In genomic region chr11:116984589-116984988, GRCh38 we compare ENCODE assay signal across 9 cellular contexts.
DNase-seq lines count a peak whose midpoint lies in the region; ATAC-seq and TF ChIP-seq lines count a peak whose summit lies in the region.
"Had no signal": no experiment of that assay in that cellular context is flagged by ENCODE, and none has a peak within 500 bp of the region (broad histone marks: within the 10 kb centered on the region; RNA-seq: fewer than 3 reads in every experiment).

No MANE protein-coding gene starts in this region.

- no peak overlapping the region for H3K4me3 ChIP-seq in right atrium auricular region
- H3K4me3 ChIP-seq in astrocyte of the cerebellum (ENCODE audit: low read depth, low read length) = no peak overlapping the region
- no peak overlapping the region for H3K4me3 ChIP-seq in vagina

- H3K4me1 ChIP-seq in right atrium auricular region (peaks cover 0 to 42% of the 10 kb centered on the region in 2 donors), vagina (peaks cover 67% of the 10 kb centered on the region)

- H3K36me3 ChIP-seq in right atrium auricular region = no peaks in the 10 kb centered on the region
- H3K36me3 ChIP-seq in vagina = no peaks in the 10 kb centered on the region

- peak; percentile 38 for ATAC-seq in Right ventricle myocardium superior (ENCODE audit: poor library complexity)

- TF ChIP-seq CTCF in right atrium auricular region (IDR thresholded peaks at IDR 0.05) (no peak), astrocyte of the cerebellum (IDR thresholded peaks at IDR 0.05; ENCODE audit: low read depth, low read length, missing control alignments) (no peak), vagina (IDR thresholded peaks at IDR 0.05) (no peak)

- in situ Hi-C loops in astrocyte of the cerebellum (cut with HindIII; ENCODE audit: low sequenced_read_pairs) = no loop called here

- H3K27ac ChIP-seq in right atrium auricular region = peak overlapping the region in 1 of 2 donors; percentile 36
- H3K27ac ChIP-seq in vagina = peak overlapping the region; percentile 40

- H3K9me3 ChIP-seq in right atrium auricular region (no peaks in the 10 kb centered on the region), vagina (no peaks in the 10 kb centered on the region)

- DNase-seq in Right ventricle myocardium superior = no peak
- no peak for DNase-seq in right atrium auricular region (ENCODE audit: low spot score)
- peak; percentile 87 for DNase-seq in astrocyte of the cerebellum (ENCODE audit: low read depth)
- peak; percentile 50 for DNase-seq in kidney tubule cell (ENCODE audit: low spot score)
- DNase-seq in vagina (ENCODE audit: extremely low spot score in 2 of 2) = no peak
- DNase-seq in middle frontal gyrus (ENCODE audit: extremely low spot score, low spot score) = no peak
- no peak for DNase-seq in stimulated activated CD4-positive, alpha-beta T cell treated with anti-CD3 and anti-CD28 coated beads, Interleukin-4, amount 100 ng/mL, for 24 hours
- DNase-seq in NCI-H1436 (lab: John Stamatoyannopoulos, UW) = no peak
- DNase-seq: CD4-positive, CD25-positive, alpha-beta regulatory T cell had no signal

- intact Hi-C loops in Right ventricle myocardium superior (cut with DNase I) (no loop called here), vagina (cut with DNase I) (no loop called here)

- no peak for TF ChIP-seq POLR2A in vagina (IDR thresholded peaks at IDR 0.05)

- no peaks in the 10 kb centered on the region for H3K27me3 ChIP-seq in right atrium auricular region
- no peaks in the 10 kb centered on the region for H3K27me3 ChIP-seq in vagina

Comparison
In these comparisons a context has a peak if more than half of its experiments do, and no peak if none do; other contexts are left out.
1. DNase-seq: peak in astrocyte of the cerebellum (single experiment) and kidney tubule cell (single experiment); none in Right ventricle myocardium superior (single experiment), right atrium auricular region (single experiment), vagina (0 of 2), middle frontal gyrus (single experiment), stimulated activated CD4-positive, alpha-beta T cell treated with anti-CD3 and anti-CD28 coated beads, Interleukin-4, amount 100 ng/mL, for 24 hours (single experiment) and NCI-H1436 (single experiment).